In genomic region chr4:154936873-154937272, GRCh38 we compare ENCODE assay signal across 6 cellular contexts.
"Had no signal": no experiment of that assay in that cellular context is flagged by ENCODE, and none has a peak within 500 bp of the region (broad histone marks: within the 10 kb centered on the region; RNA-seq: fewer than 3 reads in every experiment).

No MANE protein-coding gene starts in this region.

- H3K4me3 ChIP-seq: K562 had no signal

- H3K4me2 ChIP-seq: KMS-11 had no signal

- H3K9ac ChIP-seq: KMS-11 had no signal

- ATAC-seq: HepG2, K562 had no signal

- DNase-seq: KBM-7, KG1 had no signal

- H3K27ac ChIP-seq: HL-60, KMS-11 had no signal
